ENCODE assay signal across 8 cellular contexts in the genomic region with DNA sequence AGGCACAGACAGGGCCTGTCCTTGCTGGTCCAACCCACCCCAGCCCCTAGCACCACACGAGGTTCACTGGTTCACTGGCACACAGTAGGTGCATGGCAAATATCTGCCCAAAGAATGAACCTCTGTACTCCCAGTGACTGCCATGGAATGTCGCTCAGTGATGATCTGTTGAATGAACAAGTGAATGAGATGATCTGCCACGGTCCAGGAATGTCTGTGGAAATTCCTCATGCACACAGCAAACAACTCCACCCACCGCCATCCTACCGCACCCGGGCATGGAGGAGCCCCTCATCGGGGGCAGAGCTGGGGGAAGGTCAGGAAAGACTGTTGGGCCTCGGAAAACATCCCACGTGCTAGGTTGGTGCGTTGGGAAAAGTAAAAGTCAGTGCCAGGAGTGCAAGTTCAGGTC. TPM values are rescaled to one million over a fixed set of nuclear protein-coding genes. Genes with fewer than 3 reads are reported as not detected.
DNase-seq lines count a peak whose midpoint lies in the region; ATAC-seq, FAIRE-seq and TF ChIP-seq lines count a peak whose summit lies in the region.

No MANE protein-coding gene starts in this region.

- no peaks in the 10 kb centered on the region for H3K9me3 ChIP-seq in BLaER1
- H3K9me3 ChIP-seq in NT2/D1 (ENCODE audit: insufficient read depth, low read length) = no peaks in the 10 kb centered on the region
- no peaks in the 10 kb centered on the region for H3K9me3 ChIP-seq in neuronal stem cell (replicated peaks in 1 of 2; ENCODE audit: control insufficient read depth in 2 of 2, insufficient read depth in 1 of 2, low read depth in 1 of 2, low read length in 2 of 2)

- H2AFZ ChIP-seq in neuronal stem cell (ENCODE audit: low read length) = no peak overlapping the region

- H2AK5ac ChIP-seq in neuronal stem cell (ENCODE audit: low read depth, low read length) = peak overlapping the region; percentile 23

- H2BK120ac ChIP-seq in neuronal stem cell (ENCODE audit: low read depth, low read length) = no peak overlapping the region

- H3K4me2 ChIP-seq in BLaER1 = peak overlapping the region; percentile 97
- peak overlapping the region; percentile 28 for H3K4me2 ChIP-seq in neuronal stem cell (ENCODE audit: insufficient read depth, low read length, poor library complexity, severe bottlenecking)

- no peak overlapping the region for H4K91ac ChIP-seq in neuronal stem cell (ENCODE audit: low read depth, low read length, poor library complexity)

- FAIRE-seq in GM12892 (lab: Jason Lieb, UNC) = no peak

- WGBS in neuronal stem cell (ENCODE audit: extremely low coverage in 2 of 2, insufficient read length in 2 of 2, insufficient replicate concordance in 1 of 2), 2 donors = no CpG with 5 or more reads among the region's 10 CpGs

- 0 out of 2 replicates have a peak overlapping the region, but pooled peaks have one; percentile 60 for H3K27ac ChIP-seq in BLaER1
- peak overlapping the region; percentile 14 for H3K27ac ChIP-seq in neuronal stem cell (replicated peaks; ENCODE audit: low read length)

- H3K27me3 ChIP-seq in BLaER1 (no peaks in the 10 kb centered on the region), NT2/D1 (ENCODE audit: insufficient read depth, insufficient read length) (no peaks in the 10 kb centered on the region), neuronal stem cell (ENCODE audit: control insufficient read depth in 3 of 3, insufficient read depth in 3 of 3, low read depth in 1 of 3, low read length in 3 of 3) (no peaks in the 10 kb centered on the region)

- no peak overlapping the region for H3K18ac ChIP-seq in neuronal stem cell (ENCODE audit: low read length)

- no peak overlapping the region for H3K14ac ChIP-seq in neuronal stem cell (ENCODE audit: low read length)

- no peak for ATAC-seq in HG03342 (IDR thresholded peaks at IDR 0.05; ENCODE audit: unreplicated experiment)

- peaks cover 10% of the 10 kb centered on the region for H3K79me1 ChIP-seq in neuronal stem cell (ENCODE audit: low read depth, low read length)

- H4K8ac ChIP-seq in neuronal stem cell (ENCODE audit: low read depth, low read length) = no peak overlapping the region

- no peak overlapping the region for H2BK12ac ChIP-seq in neuronal stem cell (ENCODE audit: low read length)

- H3K9ac ChIP-seq in BLaER1 (0 out of 2 replicates have a peak overlapping the region, but pooled peaks have one; percentile 2), NT2/D1 (ENCODE audit: insufficient read length, low read depth) (peak overlapping the region; percentile 94), neuronal stem cell (ENCODE audit: low read depth, low read length, poor library complexity) (no peak overlapping the region)

- no peaks in the 10 kb centered on the region for H3K36me3 ChIP-seq in BLaER1
- H3K36me3 ChIP-seq in NT2/D1 (ENCODE audit: insufficient read depth, insufficient read length, low read length) = peaks cover 23% of the 10 kb centered on the region
- H3K36me3 ChIP-seq in neuronal stem cell (replicated peaks in 1 of 2; ENCODE audit: control insufficient read depth in 2 of 2, insufficient read depth in 2 of 2, low read length in 2 of 2) = peaks cover 2% of the 10 kb centered on the region in 2 donors

- no peak for TF ChIP-seq CTCF in epithelial cell of esophagus (IDR thresholded peaks at IDR 0.05; ENCODE audit: insufficient read depth, low read depth, low read length, missing control alignments)

- TF ChIP-seq POLR2A in GM12892 (IDR thresholded peaks at IDR 0.05; ENCODE audit: low read depth, low read length) = no peak

- no peak overlapping the region for H3K4ac ChIP-seq in neuronal stem cell (ENCODE audit: low read length)

- DNase-seq in NT2/D1 (ENCODE audit: low read depth, low spot score) (no peak), epithelial cell of esophagus (ENCODE audit: low read depth) (peak; percentile 44), neuronal stem cell (ENCODE audit: low spot score) (no peak), GM12892 (ENCODE audit: insufficient read length) (no peak)
- no peak for DNase-seq in activated CD8-positive, alpha-beta memory T cell treated with anti-CD3 and anti-CD28 coated beads, Interleukin-2, amount 50 U/mL, for 4 hours
- no peak for DNase-seq in stimulated activated CD4-positive, alpha-beta T cell treated with anti-CD3 and anti-CD28 coated beads, Interleukin-4, amount 100 ng/mL, for 4 hours

- peaks cover 90% of the 10 kb centered on the region for H3K4me1 ChIP-seq in BLaER1
- H3K4me1 ChIP-seq in NT2/D1 (ENCODE audit: insufficient read depth, insufficient read length) = peaks cover 31% of the 10 kb centered on the region
- peaks cover 37 to 50% of the 10 kb centered on the region in 2 donors for H3K4me1 ChIP-seq in neuronal stem cell (ENCODE audit: control insufficient read depth in 2 of 2, insufficient read depth in 1 of 2, low read depth in 1 of 2, low read length in 2 of 2)

- peak overlapping the region; percentile 4 for H2BK5ac ChIP-seq in neuronal stem cell (ENCODE audit: low read length)

- no peak overlapping the region for H2BK15ac ChIP-seq in neuronal stem cell (ENCODE audit: low read length)

- H4K20me1 ChIP-seq in BLaER1 = no peaks in the 10 kb centered on the region

- H3K4me3 ChIP-seq in BLaER1 (peak overlapping the region; percentile 74; the same call in 1 of the 2 replicates), NT2/D1 (ENCODE audit: insufficient read length, low read depth) (no peak overlapping the region), epithelial cell of esophagus (ENCODE audit: low read length) (peak overlapping the region; percentile 70), neuronal stem cell (ENCODE audit: low read length in 2 of 2) (peak overlapping the region in 1 of 2 donors; percentile 84)

- no peak overlapping the region for H3K23ac ChIP-seq in neuronal stem cell (ENCODE audit: low read depth, low read length, poor library complexity)

RNA-seq across cellular contexts. Expression of a gene that starts 1.7 kb away (rescaled TPM):
- polyA plus RNA-seq in neuronal stem cell (2013, experiment 1 of 2) = 11.0 TPM
- polyA plus RNA-seq in neuronal stem cell (2013, experiment 2 of 2) = 10.9 TPM
- polyA plus RNA-seq in GM12892 (2012; ENCODE audit: missing spikeins) = 3.2 TPM

RNA-seq across cellular contexts. Expression of a gene that starts 41.4 kb away (rescaled TPM):
- polyA plus RNA-seq in neuronal stem cell (2013, experiment 1 of 2) = not detected
- polyA plus RNA-seq in neuronal stem cell (2013, experiment 2 of 2) = not detected
- polyA plus RNA-seq in GM12892 (2012; ENCODE audit: missing spikeins) = not detected
